ENCODE assay signal across 15 cellular contexts in the genomic region with DNA sequence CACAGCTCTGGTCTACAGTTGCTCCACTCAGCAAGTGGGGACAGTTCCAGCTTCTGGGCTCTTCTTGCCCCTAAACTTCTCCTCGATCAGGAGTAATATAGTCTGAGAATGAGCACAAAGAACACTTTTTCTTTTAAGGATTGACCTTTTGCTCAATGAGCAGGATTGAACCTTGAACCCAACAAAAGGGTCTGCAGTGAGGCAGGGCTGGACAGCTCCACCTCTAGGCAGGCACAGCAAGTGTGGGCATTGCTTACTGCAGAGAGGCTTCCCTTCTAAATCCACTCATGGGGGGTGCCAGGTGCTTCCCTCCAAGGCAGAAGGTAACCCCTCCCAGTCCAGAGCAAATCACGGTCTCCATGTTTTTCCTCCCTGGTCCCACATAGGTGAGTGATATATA.
DNase-seq lines count a peak whose midpoint lies in the region; ATAC-seq and TF ChIP-seq lines count a peak whose summit lies in the region.
"Had no signal": no experiment of that assay in that cellular context is flagged by ENCODE, and none has a peak within 500 bp of the region (broad histone marks: within the 10 kb centered on the region; RNA-seq: fewer than 3 reads in every experiment).

No MANE protein-coding gene starts in this region.

- H3K36me3 ChIP-seq in HEK293 (ENCODE audit: control insufficient read depth in 2 of 2, insufficient read depth in 1 of 2, low read length in 2 of 2), result no peaks in the 10 kb centered on the region
- no peaks in the 10 kb centered on the region for H3K36me3 ChIP-seq in hepatocyte (replicated peaks; ENCODE audit: insufficient read depth, low read depth)
- H3K36me3 ChIP-seq: HAP-1 had no signal

- POLR2A ChIA-PET in HEK293 (lab: Yijun Ruan, JAX), result no interaction called here

- H3K4me1 Mint-ChIP-seq in stimulated activated memory B cell treated with anti-CD40 and anti-IgM and Interleukin-4, amounts not matched to agents 10 μg/mL and 1 μg/mL and 100 μg/mL, for 72 hours, result no peaks in the 10 kb centered on the region
- H3K4me1 Mint-ChIP-seq: B cell had no signal

- H3K4me3 ChIP-seq in HEK293 (ENCODE audit: low read depth, low read length) (no peak overlapping the region), hepatocyte (no peak overlapping the region)
- H3K4me3 ChIP-seq: GM12878, HAP-1 had no signal

- H4K20me1 ChIP-seq in hepatocyte (ENCODE audit: insufficient read depth, poor library complexity, severe bottlenecking), result no peaks in the 10 kb centered on the region

- H3K9me3 Mint-ChIP-seq in stimulated activated memory B cell treated with anti-CD40 and anti-IgM and Interleukin-4, amounts not matched to agents 10 μg/mL and 1 μg/mL and 100 μg/mL, for 72 hours, result no peaks in the 10 kb centered on the region
- H3K9me3 Mint-ChIP-seq: CD4-positive, alpha-beta T cell had no signal

- ATAC-seq in stimulated activated memory B cell treated with anti-CD40 and anti-IgM and Interleukin-4, amounts not matched to agents 10 μg/mL and 1 μg/mL and 100 μg/mL, for 72 hours, result peak; percentile 6
- ATAC-seq: GM12878 had no signal

- no peak overlapping the region for H3K27ac Mint-ChIP-seq in stimulated activated memory B cell treated with anti-CD40 and anti-IgM and Interleukin-4, amounts not matched to agents 10 μg/mL and 1 μg/mL and 100 μg/mL, for 72 hours
- H3K27ac Mint-ChIP-seq: B cell; CD4-positive, alpha-beta T cell had no signal

- no peak overlapping the region for H2AFZ ChIP-seq in hepatocyte

- H3K27ac ChIP-seq in HEK293 (ENCODE audit: extremely low read depth, low read depth, low read length) (no peak overlapping the region), hepatocyte (no peak overlapping the region)

- CTCF ChIA-PET in HEK293 (lab: Yijun Ruan, JAX), result interaction anchor here (0.6 kb wide), 1 partner anchor 1813 kb away, joined by 3 read pairs; no protein-coding TSS in a partner anchor

- DNase-seq in iPS-NIHi7 (ENCODE audit: extremely low spot score), result peak; percentile 33
- no peak for DNase-seq in hepatocyte (ENCODE audit: low spot score)
- DNase-seq in AG20443 (ENCODE audit: low spot score), result no peak
- no peak for DNase-seq in COLO829 (ENCODE audit: low spot score)
- DNase-seq: ACHN; C1 segment of cervical spinal cord; CD4-positive, alpha-beta T cell; GOT3; KBM-7 had no signal

- TF ChIP-seq CTCF in HEK293 (tag by site-specific recombination; IDR thresholded peaks at IDR 0.05) (no peak), hepatocyte (IDR thresholded peaks at IDR 0.05; ENCODE audit: poor library complexity) (no peak)

- H3K36me3 Mint-ChIP-seq in stimulated activated memory B cell treated with anti-CD40 and anti-IgM and Interleukin-4, amounts not matched to agents 10 μg/mL and 1 μg/mL and 100 μg/mL, for 72 hours, result no peaks in the 10 kb centered on the region

- no peaks in the 10 kb centered on the region for H3K9me2 ChIP-seq in hepatocyte (replicated peaks; ENCODE audit: insufficient read depth)

- WGBS in hepatocyte (ENCODE audit: low lambda C conversion rate, missing lambda C conversion rate), result 96% methylated on average over 2 of the region's 2 CpGs

- H3K27me3 ChIP-seq in hepatocyte, result peaks cover 7% of the 10 kb centered on the region

- no peak overlapping the region for H3K4me3 Mint-ChIP-seq in stimulated activated memory B cell treated with anti-CD40 and anti-IgM and Interleukin-4, amounts not matched to agents 10 μg/mL and 1 μg/mL and 100 μg/mL, for 72 hours
- H3K4me3 Mint-ChIP-seq: B cell; CD4-positive, alpha-beta T cell had no signal

- H3K9me3 ChIP-seq in HEK293 (ENCODE audit: control insufficient read depth, insufficient read depth, low read depth, low read length) (no peaks in the 10 kb centered on the region), hepatocyte (ENCODE audit: low read depth) (no peaks in the 10 kb centered on the region)
- H3K9me3 ChIP-seq: HAP-1 had no signal

- H3K4me1 ChIP-seq in HEK293 (ENCODE audit: control insufficient read depth, insufficient read depth, low read length) (no peaks in the 10 kb centered on the region), hepatocyte (ENCODE audit: insufficient read depth) (no peaks in the 10 kb centered on the region)
- H3K4me1 ChIP-seq: HAP-1 had no signal

- peaks cover 8% of the 10 kb centered on the region for H3K27me3 Mint-ChIP-seq in stimulated activated memory B cell treated with anti-CD40 and anti-IgM and Interleukin-4, amounts not matched to agents 10 μg/mL and 1 μg/mL and 100 μg/mL, for 72 hours

- no peaks in the 10 kb centered on the region for H3K79me2 ChIP-seq in hepatocyte

- H3K4me2 ChIP-seq in hepatocyte, result no peak overlapping the region

TF ChIP-seq in HEK293, 187 proteins besides CTCF, POLR2A, EP300 and RAD21:
- TF ChIP-seq ZBTB48 (tag by site-specific recombination; IDR thresholded peaks at IDR 0.05), result no peak
- TF ChIP-seq ZNF555 (tag by site-specific recombination; conservative IDR thresholded peaks at IDR 0.05), result no peak
- TF ChIP-seq, protein P1, sequence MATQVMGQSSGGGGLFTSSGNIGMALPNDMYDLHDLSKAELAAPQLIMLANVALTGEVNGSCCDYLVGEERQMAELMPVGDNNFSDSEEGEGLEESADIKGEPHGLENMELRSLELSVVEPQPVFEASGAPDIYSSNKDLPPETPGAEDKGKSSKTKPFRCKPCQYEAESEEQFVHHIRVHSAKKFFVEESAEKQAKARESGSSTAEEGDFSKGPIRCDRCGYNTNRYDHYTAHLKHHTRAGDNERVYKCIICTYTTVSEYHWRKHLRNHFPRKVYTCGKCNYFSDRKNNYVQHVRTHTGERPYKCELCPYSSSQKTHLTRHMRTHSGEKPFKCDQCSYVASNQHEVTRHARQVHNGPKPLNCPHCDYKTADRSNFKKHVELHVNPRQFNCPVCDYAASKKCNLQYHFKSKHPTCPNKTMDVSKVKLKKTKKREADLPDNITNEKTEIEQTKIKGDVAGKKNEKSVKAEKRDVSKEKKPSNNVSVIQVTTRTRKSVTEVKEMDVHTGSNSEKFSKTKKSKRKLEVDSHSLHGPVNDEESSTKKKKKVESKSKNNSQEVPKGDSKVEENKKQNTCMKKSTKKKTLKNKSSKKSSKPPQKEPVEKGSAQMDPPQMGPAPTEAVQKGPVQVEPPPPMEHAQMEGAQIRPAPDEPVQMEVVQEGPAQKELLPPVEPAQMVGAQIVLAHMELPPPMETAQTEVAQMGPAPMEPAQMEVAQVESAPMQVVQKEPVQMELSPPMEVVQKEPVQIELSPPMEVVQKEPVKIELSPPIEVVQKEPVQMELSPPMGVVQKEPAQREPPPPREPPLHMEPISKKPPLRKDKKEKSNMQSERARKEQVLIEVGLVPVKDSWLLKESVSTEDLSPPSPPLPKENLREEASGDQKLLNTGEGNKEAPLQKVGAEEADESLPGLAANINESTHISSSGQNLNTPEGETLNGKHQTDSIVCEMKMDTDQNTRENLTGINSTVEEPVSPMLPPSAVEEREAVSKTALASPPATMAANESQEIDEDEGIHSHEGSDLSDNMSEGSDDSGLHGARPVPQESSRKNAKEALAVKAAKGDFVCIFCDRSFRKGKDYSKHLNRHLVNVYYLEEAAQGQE (tag by site-specific recombination; IDR thresholded peaks at IDR 0.05), result 0 out of 2 replicates have a peak, but pooled peaks have one; percentile 21

TF ChIP-seq in PFSK-1, 5 proteins besides CTCF, POLR2A, EP300 and RAD21:
- TF ChIP-seq POLR2AphosphoS5 (IDR thresholded peaks at IDR 0.05; ENCODE audit: low read depth, low read length), result no peak
- TF ChIP-seq, protein P1 (IDR thresholded peaks at IDR 0.05; ENCODE audit: insufficient read depth in 1 of 2, low read depth in 2 of 2, low read length in 2 of 2), result peak; percentile 50 to 77; a peak in 3 of 4 replicates
- no peak for TF ChIP-seq TAF1 (IDR thresholded peaks at IDR 0.05; ENCODE audit: borderline replicate concordance, insufficient read depth, low read length)
- TF ChIP-seq SIN3A (IDR thresholded peaks at IDR 0.05; ENCODE audit: borderline replicate concordance, insufficient read depth, low read length), result no peak
- TF ChIP-seq FOXP2 (optimal IDR thresholded peaks at IDR 0.05; ENCODE audit: borderline replicate concordance, extremely low read depth, extremely low read length, insufficient read depth), result no peak
